8 cellular contexts compared by ENCODE assay signal in genomic region chr12:128797119-128798118, GRCh38. TPM values are rescaled to one million over a fixed set of nuclear protein-coding genes. Genes with fewer than 3 reads are reported as not detected.
A peak's percentile ranks its signal among the peaks of the same experiment; 100 is the strongest.
DNase-seq lines count a peak whose midpoint lies in the region; ATAC-seq and TF ChIP-seq lines count a peak whose summit lies in the region.

No MANE protein-coding gene starts in this region.

- POLR2A ChIA-PET in T-cell (lab: Charles Lee) = no interaction called here

- H3K4me3 Mint-ChIP-seq in T-cell = no peak overlapping the region
- H3K4me3 Mint-ChIP-seq in progenitor cell of endocrine pancreas (ENCODE audit: low read depth) = no peak overlapping the region

- TF ChIP-seq CTCF in progenitor cell of endocrine pancreas (IDR thresholded peaks at IDR 0.05; ENCODE audit: unreplicated experiment) = no peak

- DNase-seq in T-cell (peak in 8 of 34 experiments; percentile 30 to 55 (median 36)), myocyte (ENCODE audit: low read depth) (peak; percentile 57), Ammon's horn (ENCODE audit: low spot score) (no peak), NCI-H2081 treated with DMSO at 0.1 percent for 48 hours (lab: John Stamatoyannopoulos, UW) (no peak), progenitor cell of endocrine pancreas (ENCODE audit: low spot score, unreplicated experiment) (no peak)
- no peak for DNase-seq in activated CD8-positive, alpha-beta memory T cell treated with anti-CD3 and anti-CD28 coated beads, Interleukin-2, amount 50 U/mL, for 48 hours

- peaks cover 14 to 52% (median 41%) of the 10 kb centered on the region in 3 donors for H3K4me1 Mint-ChIP-seq in T-cell
- no peaks in the 10 kb centered on the region for H3K4me1 Mint-ChIP-seq in progenitor cell of endocrine pancreas (ENCODE audit: low read depth)

- CTCF ChIA-PET in T-cell (lab: Charles Lee) = no interaction called here

- H3K27ac Mint-ChIP-seq in T-cell (peak overlapping the region; percentile 66 to 82), progenitor cell of endocrine pancreas (no peak overlapping the region)

- H3K27me3 Mint-ChIP-seq in T-cell (no peaks in the 10 kb centered on the region), progenitor cell of endocrine pancreas (no peaks in the 10 kb centered on the region)

- H3K9me3 Mint-ChIP-seq in T-cell (no peaks in the 10 kb centered on the region), progenitor cell of endocrine pancreas (ENCODE audit: low read depth) (no peaks in the 10 kb centered on the region)

- H3K36me3 Mint-ChIP-seq in T-cell (peaks cover 77% of the 10 kb centered on the region), progenitor cell of endocrine pancreas (ENCODE audit: insufficient read depth) (peaks cover 34% of the 10 kb centered on the region)

- ATAC-seq in GM18858 (IDR thresholded peaks at IDR 0.05; ENCODE audit: unreplicated experiment) = peak; percentile 40
- ATAC-seq in HG02642 (IDR thresholded peaks at IDR 0.05; ENCODE audit: poor library complexity, unreplicated experiment) = peak; percentile 59
- ATAC-seq in T-cell (replicated peaks in 1 of 4) = peak in 2 of 4 experiments; percentile 37 to 65

RNA-seq across cellular contexts. Expression of gene SLC15A4, which starts 26.3 kb away (rescaled TPM):
- 10 to 100 TPM; 17.6 to 31.0 (median 20.9) TPM for total RNA-seq in T-cell
- 48.6 and 54.4 TPM in 2 replicates for total RNA-seq in myocyte
- polyA plus RNA-seq in myocyte (2012) = 36.0 TPM
- 31.3 and 33.8 TPM in 2 replicates for total RNA-seq in progenitor cell of endocrine pancreas

RNA-seq across cellular contexts. Expression of gene GLT1D1, which starts 55.9 kb away (rescaled TPM):
- total RNA-seq in T-cell (under 1 TPM in 2 of 5 donors, not detected in 3; 0.14 to 0.26 TPM), myocyte (not detected in 2 replicates), progenitor cell of endocrine pancreas (5.7 and 6.5 TPM in 2 replicates)
- 0.05 TPM for polyA plus RNA-seq in myocyte (2012)
